14 cellular contexts compared by ENCODE assay signal in the genomic region with DNA sequence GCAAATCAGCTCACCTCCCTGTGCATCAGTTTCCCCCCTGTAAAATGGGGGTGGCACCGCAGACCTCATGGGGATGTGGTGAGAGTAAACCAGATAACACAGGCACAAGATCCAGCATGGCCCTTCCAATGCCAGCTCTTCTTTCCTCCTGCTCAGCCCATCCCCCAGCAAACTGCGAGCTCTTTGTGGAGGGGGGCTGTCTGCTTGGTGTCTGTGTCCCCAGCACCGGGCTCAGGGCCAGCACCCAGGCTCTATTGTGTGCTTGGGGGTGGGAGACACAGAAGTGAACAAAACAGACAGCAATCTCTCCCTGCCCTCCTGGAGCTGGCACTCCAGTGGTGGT. TPM values are rescaled to one million over a fixed set of nuclear protein-coding genes. Genes with fewer than 3 reads are reported as not detected.
"Had no signal": no experiment of that assay in that cellular context is flagged by ENCODE, and none has a peak within 500 bp of the region (broad histone marks: within the 10 kb centered on the region; RNA-seq: fewer than 3 reads in every experiment).

No MANE protein-coding gene starts in this region.

- H3K4me3 ChIP-seq: dorsolateral prefrontal cortex, esophagus muscularis mucosa, testis had no signal

- H3K36me3 Mint-ChIP-seq: activated naive CD4-positive, alpha-beta T cell treated with anti-CD3 and anti-CD28 coated beads, Interleukin-2, amount 10 ng/mL, durations not matched to agents 7 days and 5 days; natural killer cell treated with Interleukin-12 subunit alpha and Interleukin-12 subunit beta and Interleukin-15 and Interleukin-18, amount 100 ng/mL, for 72 hours had no signal

- DNase-seq: activated CD4-positive, alpha-beta T cell treated with anti-CD3 and anti-CD28 coated beads for 4 hours; activated CD8-positive, alpha-beta T cell treated with anti-CD3 and anti-CD28 coated beads, Interleukin-2, amount 10 ng/mL, durations not matched to agents 7 days and 5 days; activated naive CD4-positive, alpha-beta T cell treated with anti-CD3 and anti-CD28 coated beads, Interleukin-2, amount 10 ng/mL, durations not matched to agents 7 days and 5 days; brain microvascular endothelial cell; stimulated activated CD4-positive, alpha-beta T cell treated with anti-CD3 and anti-CD28 coated beads, Interleukin-4, amount 100 ng/mL, for 1 hour; stimulated activated naive CD8-positive, alpha-beta T cell treated with anti-CD3 and anti-CD28 coated beads, Interleukin-15, amount 100 ng/mL, for 72 hours; T1000; testis had no signal

- H3K4me3 Mint-ChIP-seq: activated CD8-positive, alpha-beta T cell treated with anti-CD3 and anti-CD28 coated beads, Interleukin-2, amount 10 ng/mL, durations not matched to agents 7 days and 5 days; activated naive CD4-positive, alpha-beta T cell treated with anti-CD3 and anti-CD28 coated beads, Interleukin-2, amount 10 ng/mL, durations not matched to agents 7 days and 5 days; natural killer cell treated with Interleukin-12 subunit alpha and Interleukin-12 subunit beta and Interleukin-15 and Interleukin-18, amount 100 ng/mL, for 72 hours; stimulated activated naive CD8-positive, alpha-beta T cell treated with anti-CD3 and anti-CD28 coated beads, Interleukin-15, amount 100 ng/mL, for 72 hours had no signal

- H3K27ac Mint-ChIP-seq: activated CD8-positive, alpha-beta T cell treated with anti-CD3 and anti-CD28 coated beads, Interleukin-2, amount 10 ng/mL, durations not matched to agents 7 days and 5 days; activated naive CD4-positive, alpha-beta T cell treated with anti-CD3 and anti-CD28 coated beads, Interleukin-2, amount 10 ng/mL, durations not matched to agents 7 days and 5 days; natural killer cell treated with Interleukin-12 subunit alpha and Interleukin-12 subunit beta and Interleukin-15 and Interleukin-18, amount 100 ng/mL, for 72 hours had no signal

- H3K9me3 Mint-ChIP-seq: activated naive CD4-positive, alpha-beta T cell treated with anti-CD3 and anti-CD28 coated beads, Interleukin-2, amount 10 ng/mL, durations not matched to agents 7 days and 5 days; natural killer cell treated with Interleukin-12 subunit alpha and Interleukin-12 subunit beta and Interleukin-15 and Interleukin-18, amount 100 ng/mL, for 72 hours; stimulated activated naive CD8-positive, alpha-beta T cell treated with anti-CD3 and anti-CD28 coated beads, Interleukin-15, amount 100 ng/mL, for 72 hours had no signal

- H3K36me3 ChIP-seq: brain microvascular endothelial cell had no signal

- H3K4me1 Mint-ChIP-seq: activated naive CD4-positive, alpha-beta T cell treated with anti-CD3 and anti-CD28 coated beads, Interleukin-2, amount 10 ng/mL, durations not matched to agents 7 days and 5 days had no signal

- ATAC-seq: activated CD8-positive, alpha-beta T cell treated with anti-CD3 and anti-CD28 coated beads, Interleukin-2, amount 10 ng/mL, durations not matched to agents 7 days and 5 days; left lobe of liver; natural killer cell treated with Interleukin-12 subunit alpha and Interleukin-12 subunit beta and Interleukin-15 and Interleukin-18, amount 100 ng/mL, for 72 hours; stimulated activated naive CD8-positive, alpha-beta T cell treated with anti-CD3 and anti-CD28 coated beads, Interleukin-15, amount 100 ng/mL, for 72 hours had no signal

- H3K27me3 ChIP-seq: brain microvascular endothelial cell, dorsolateral prefrontal cortex, testis had no signal

- H3K27ac ChIP-seq: brain microvascular endothelial cell, dorsolateral prefrontal cortex, esophagus muscularis mucosa, testis, VCaP had no signal

- H3K9me3 ChIP-seq: esophagus muscularis mucosa, testis had no signal

RNA-seq across cellular contexts. Expression of a gene that starts 28.5 kb away (rescaled TPM):
- total RNA-seq: activated CD8-positive, alpha-beta T cell treated with anti-CD3 and anti-CD28 coated beads, Interleukin-2, amount 10 ng/mL, durations not matched to agents 7 days and 5 days; natural killer cell treated with Interleukin-12 subunit alpha and Interleukin-12 subunit beta and Interleukin-15 and Interleukin-18, amount 100 ng/mL, for 72 hours; pulmonary artery endothelial cell had no signal
